2 cellular contexts compared by ENCODE assay signal in the genomic region with DNA sequence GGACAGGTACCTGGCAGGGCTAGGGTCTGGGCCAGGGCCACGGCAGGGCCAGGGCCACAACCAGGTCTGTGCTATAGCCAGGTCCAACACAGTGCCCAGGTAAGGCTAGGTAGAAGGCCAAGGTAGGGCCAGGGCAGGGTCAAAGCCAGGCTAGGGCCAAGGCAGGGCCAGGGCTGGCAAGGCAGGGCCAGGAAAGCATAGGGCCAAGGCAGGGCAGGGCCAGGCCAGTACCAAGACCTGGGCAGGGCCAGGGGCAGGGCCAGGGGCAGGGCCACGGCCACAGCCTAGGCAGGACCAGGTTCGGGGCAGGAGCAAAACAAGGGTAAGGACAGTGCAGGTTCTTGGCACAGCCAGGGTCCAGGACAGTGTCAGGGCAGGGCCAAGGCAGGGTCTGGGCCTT. TPM values are rescaled to one million over a fixed set of nuclear protein-coding genes. Genes with fewer than 3 reads are reported as not detected.
"Had no signal": no experiment of that assay in that cellular context is flagged by ENCODE, and none has a peak within 500 bp of the region (broad histone marks: within the 10 kb centered on the region; RNA-seq: fewer than 3 reads in every experiment).

No MANE protein-coding gene starts in this region.

RNA-seq across cellular contexts. Expression of a gene that starts 48.1 kb away (rescaled TPM):
- total RNA-seq: G401, GM12878 had no signal
